1 cellular context compared by ENCODE assay signal in genomic region chr1:179016694-179017382, GRCh38.
TF ChIP-seq lines count a peak whose summit lies in the region.

No MANE protein-coding gene starts in this region.

TF ChIP-seq in HEK293T, 16 proteins besides CTCF, POLR2A, EP300 and RAD21 (continued from another document):
- TF ChIP-seq TARDBP (IDR thresholded peaks at IDR 0.05) (no peak), L3MBTL2 (conservative IDR thresholded peaks at IDR 0.05) (no peak), SUZ12 (IDR thresholded peaks at IDR 0.05) (no peak), BHLHE40 (IDR thresholded peaks at IDR 0.05; ENCODE audit: borderline replicate concordance) (no peak), FOXM1 (IDR thresholded peaks at IDR 0.05; ENCODE audit: borderline replicate concordance) (no peak), ELF4 (IDR thresholded peaks at IDR 0.05) (no peak), FOXK2 (IDR thresholded peaks at IDR 0.05) (no peak), HDGF (IDR thresholded peaks at IDR 0.05; ENCODE audit: borderline replicate concordance) (no peak)
